In genomic region chr6:143732539-143732938, GRCh38 we compare ENCODE assay signal across 1 cellular context.
TF ChIP-seq lines count a peak whose summit lies in the region.

No MANE protein-coding gene starts in this region.

TF ChIP-seq in GM12891, 5 proteins besides CTCF, POLR2A, EP300 and RAD21:
- TF ChIP-seq POLR2AphosphoS5 (IDR thresholded peaks at IDR 0.05; ENCODE audit: low read depth, low read length) (no peak), PAX5 (IDR thresholded peaks at IDR 0.05; ENCODE audit: insufficient read depth, low read length, severe bottlenecking) (no peak), TAF1 (IDR thresholded peaks at IDR 0.05; ENCODE audit: low read depth, low read length) (no peak), SPI1 (IDR thresholded peaks at IDR 0.05; ENCODE audit: low read depth, low read length) (peak; percentile 57), POU2F2 (IDR thresholded peaks at IDR 0.05; ENCODE audit: low read depth, low read length) (no peak)
TF ChIP-seq in GM12891: peak in this region for 1.
